ENCODE assay signal across 8 cellular contexts in genomic region chrX:23908219-23909003, GRCh38. TPM values are rescaled to one million over a fixed set of nuclear protein-coding genes. Genes with fewer than 3 reads are reported as not detected.
DNase-seq lines count a peak whose midpoint lies in the region; ATAC-seq and TF ChIP-seq lines count a peak whose summit lies in the region.

No MANE protein-coding gene starts in this region.

- no peaks in the 10 kb centered on the region for H4K20me1 ChIP-seq in GM23338 (replicated peaks; ENCODE audit: insufficient read depth)

- H3K4me3 ChIP-seq in ACC112 (ENCODE audit: low read depth, low read length), result peak overlapping the region; percentile 97
- peak overlapping the region; percentile 77 for H3K4me3 ChIP-seq in GM23338
- H3K4me3 ChIP-seq in left lung, result peak overlapping the region in 1 of 2 donors; percentile 52

- H3K36me3 Mint-ChIP-seq in GM23338 (ENCODE audit: low read depth) (0 out of 3 replicates have a peak, but pooled peaks cover 3% of the 10 kb centered on the region), type B pancreatic cell (no peaks in the 10 kb centered on the region)
- H3K36me3 Mint-ChIP-seq in activated naive CD8-positive, alpha-beta T cell treated with anti-CD3 and anti-CD28 coated beads for 36 hours, result no peaks in the 10 kb centered on the region

- peak; percentile 33 for ATAC-seq in GM23338
- no peak for ATAC-seq in left lung
- no peak for ATAC-seq in activated CD4-positive, CD25-positive, alpha-beta regulatory T cell treated with anti-CD3 and anti-CD28 coated beads, Interleukin-2, amount 50 U/mL, for 24 hours
- ATAC-seq in HG03039 (IDR thresholded peaks at IDR 0.05; ENCODE audit: unreplicated experiment), result no peak
- ATAC-seq in GM21717 (IDR thresholded peaks at IDR 0.05; ENCODE audit: unreplicated experiment), result no peak

- no peaks in the 10 kb centered on the region; the same call in 1 of the 2 replicates for H3F3A ChIP-seq in GM23338 (replicated peaks; ENCODE audit: low read depth)

- H2AFZ ChIP-seq in ACC112 (ENCODE audit: low read length, unreplicated experiment) (peak overlapping the region; percentile 100), GM23338 (peak overlapping the region; percentile 90; the same call in 1 of the 2 replicates)

- peak overlapping the region; percentile 72 for H3K4me2 ChIP-seq in GM23338

- H3K27ac ChIP-seq in ACC112 (ENCODE audit: low read depth, low read length), result peak overlapping the region; percentile 95
- H3K27ac ChIP-seq in GM23338 (ENCODE audit: low read depth), result peak overlapping the region; percentile 81
- H3K27ac ChIP-seq in left lung, result peak overlapping the region; percentile 79 to 92

- TF ChIP-seq CTCF in GM23338 (conservative IDR thresholded peaks at IDR 0.05; ENCODE audit: low read depth in 2 of 2) (peak; percentile 45 to 62), left lung (IDR thresholded peaks at IDR 0.05) (no peak), type B pancreatic cell (conservative IDR thresholded peaks at IDR 0.05) (peak; percentile 67)

- H3K27me3 ChIP-seq in ACC112 (ENCODE audit: insufficient read depth, low read length) (no peaks in the 10 kb centered on the region), GM23338 (ENCODE audit: insufficient read depth) (no peaks in the 10 kb centered on the region), left lung (no peaks in the 10 kb centered on the region)

- no peaks in the 10 kb centered on the region for H3K9me3 Mint-ChIP-seq in GM23338
- H3K9me3 Mint-ChIP-seq in activated naive CD8-positive, alpha-beta T cell treated with anti-CD3 and anti-CD28 coated beads for 36 hours, result no peaks in the 10 kb centered on the region
- H3K9me3 Mint-ChIP-seq in type B pancreatic cell, result no peaks in the 10 kb centered on the region

- H3K4me1 Mint-ChIP-seq in GM23338 (peaks cover 15% of the 10 kb centered on the region; the same call in 2 of the 3 replicates), type B pancreatic cell (ENCODE audit: unreplicated experiment) (peaks cover 17% of the 10 kb centered on the region)
- peaks cover 16% of the 10 kb centered on the region for H3K4me1 Mint-ChIP-seq in activated naive CD8-positive, alpha-beta T cell treated with anti-CD3 and anti-CD28 coated beads for 36 hours

- H3K4me3 Mint-ChIP-seq in GM23338 (peak overlapping the region; percentile 82), type B pancreatic cell (peak overlapping the region; percentile 91)
- peak overlapping the region; percentile 63 for H3K4me3 Mint-ChIP-seq in activated naive CD8-positive, alpha-beta T cell treated with anti-CD3 and anti-CD28 coated beads for 36 hours

- no peaks in the 10 kb centered on the region for H3K9me2 ChIP-seq in GM23338 (ENCODE audit: insufficient read depth)

- no peaks in the 10 kb centered on the region for H3K27me3 Mint-ChIP-seq in GM23338 (ENCODE audit: insufficient read depth, low read depth, poor library complexity)
- no peaks in the 10 kb centered on the region for H3K27me3 Mint-ChIP-seq in activated naive CD8-positive, alpha-beta T cell treated with anti-CD3 and anti-CD28 coated beads for 36 hours
- no peaks in the 10 kb centered on the region for H3K27me3 Mint-ChIP-seq in type B pancreatic cell

- H3K9me3 ChIP-seq in left lung, result no peaks in the 10 kb centered on the region

- intact Hi-C loops in left lung (cut with DNase I), result loop anchor here in 1 of 2 donors (10.0 kb wide), 2 partner anchors 154 to 214 kb away; no protein-coding TSS in a partner anchor

- H3K4me1 ChIP-seq in ACC112 (ENCODE audit: control insufficient read depth, insufficient read depth, low read length, unreplicated experiment), result peaks cover 16% of the 10 kb centered on the region
- peaks cover 9% of the 10 kb centered on the region for H3K4me1 ChIP-seq in GM23338 (ENCODE audit: insufficient read depth)
- H3K4me1 ChIP-seq in left lung, result no peaks in the 10 kb centered on the region

- H3K36me3 ChIP-seq in ACC112 (ENCODE audit: insufficient read depth, low read length) (no peaks in the 10 kb centered on the region), GM23338 (ENCODE audit: insufficient read depth) (no peaks in the 10 kb centered on the region), left lung (no peaks in the 10 kb centered on the region)

- peaks cover 16% of the 10 kb centered on the region for H3K79me2 ChIP-seq in ACC112 (ENCODE audit: control insufficient read depth, insufficient read depth, low read length, unreplicated experiment)
- peaks cover 15% of the 10 kb centered on the region for H3K79me2 ChIP-seq in GM23338 (replicated peaks; ENCODE audit: insufficient read depth)

- peak overlapping the region; percentile 43 for H3K27ac Mint-ChIP-seq in GM23338
- peak overlapping the region; percentile 87 for H3K27ac Mint-ChIP-seq in activated naive CD8-positive, alpha-beta T cell treated with anti-CD3 and anti-CD28 coated beads for 36 hours
- peak overlapping the region; percentile 93 for H3K27ac Mint-ChIP-seq in type B pancreatic cell

- peak; percentile 53 for DNase-seq in GM23338 (ENCODE audit: low spot score)
- DNase-seq in activated naive CD8-positive, alpha-beta T cell treated with anti-CD3 and anti-CD28 coated beads for 36 hours, result peak; percentile 13
- no peak for DNase-seq in left lung
- DNase-seq in type B pancreatic cell (ENCODE audit: extremely low spot score, unreplicated experiment), result no peak

TF ChIP-seq in GM23338, 12 proteins besides CTCF, POLR2A, EP300 and RAD21:
- TF ChIP-seq ETS1 (IDR thresholded peaks at IDR 0.05), result no peak

RNA-seq across cellular contexts. Expression of gene CXorf58, which starts 0.6 kb away (rescaled TPM):
- 0.56 TPM in 1 of 2 replicates, not detected in the other for total RNA-seq in GM23338 (2014; rRNA removed; shearing (Covaris generic))
- polyA plus RNA-seq in GM23338 (2016; fragmentation: Nextera tagmentation; extraction: Ambion mirVana), result not detected in 2 replicates
- total RNA-seq in activated naive CD8-positive, alpha-beta T cell treated with anti-CD3 and anti-CD28 coated beads for 36 hours, result under 1 TPM in 1 of 2 experiments, not detected in 1; 0.24 TPM
- total RNA-seq in left lung (not detected), type B pancreatic cell (ENCODE audit: low replicate concordance) (0.40 TPM in 1 of 2 replicates, not detected in the other)

RNA-seq across cellular contexts. Expression of gene APOO, which starts 0.7 kb away (rescaled TPM):
- total RNA-seq in GM23338 (2014; rRNA removed; shearing (Covaris generic)), result 31.0 and 32.8 TPM in 2 replicates
- polyA plus RNA-seq in GM23338 (2016; fragmentation: Nextera tagmentation; extraction: Ambion mirVana), result 72.4 and 77.6 TPM in 2 replicates
- total RNA-seq in activated naive CD8-positive, alpha-beta T cell treated with anti-CD3 and anti-CD28 coated beads for 36 hours, result 10 to 100 TPM; 31.7 to 38.5 TPM
- total RNA-seq in left lung (10 to 100 TPM; 20.1 to 23.1 TPM), type B pancreatic cell (ENCODE audit: low replicate concordance) (45.8 and 78.2 TPM in 2 replicates)

Comparison
In these comparisons a context has a peak if more than half of its experiments do, and no peak if none do; other contexts are left out.
1. DNase-seq: peak in GM23338 (single experiment) and activated naive CD8-positive, alpha-beta T cell treated with anti-CD3 and anti-CD28 coated beads for 36 hours (single experiment); none in left lung (0 of 2) and type B pancreatic cell (single experiment).
2. H3K27ac Mint-ChIP-seq: peak in every context shown above with its lines; median percentile 93 in type B pancreatic cell; 87 in activated naive CD8-positive, alpha-beta T cell treated with anti-CD3 and anti-CD28 coated beads for 36 hours; 43 in GM23338.
3. CTCF ChIP-seq: peak in GM23338 (2 of 2) and type B pancreatic cell (single experiment); none in left lung (0 of 2).
4. Peak in every context shown above with its lines, with median percentiles within 50 percentile points of each other: H3K27ac ChIP-seq and H3K4me3 Mint-ChIP-seq.